In the genomic region with DNA sequence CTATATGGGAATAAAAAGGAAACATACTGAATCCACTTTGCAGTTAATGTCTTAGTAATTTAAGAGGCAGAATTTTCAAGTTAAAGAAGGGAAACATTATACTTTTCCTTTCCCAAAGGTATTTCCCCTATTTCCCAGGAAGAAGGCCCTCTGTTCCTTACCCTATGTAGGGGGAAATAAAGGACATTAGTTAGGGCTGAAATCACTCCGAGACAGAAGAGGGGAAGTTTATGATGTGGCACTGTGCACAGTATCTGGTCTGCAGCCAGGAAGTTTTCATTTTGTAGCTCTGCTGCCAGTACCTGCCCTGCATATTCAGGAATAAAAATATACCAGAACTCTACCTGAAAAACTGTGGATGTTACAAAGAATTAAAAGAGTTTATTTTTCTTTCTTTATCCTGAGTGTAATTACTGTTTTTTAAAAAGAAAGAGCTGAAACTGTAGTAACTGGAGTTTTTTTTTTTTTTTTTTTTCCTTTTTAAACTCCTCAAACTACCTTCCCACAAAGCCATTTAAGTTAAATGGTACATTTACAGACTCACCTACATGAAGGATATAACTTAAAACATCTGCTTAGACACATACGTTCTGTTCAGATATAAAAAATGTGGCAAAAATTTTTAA, we compare ENCODE assay signal across 8 cellular contexts. TPM values are rescaled to one million over a fixed set of nuclear protein-coding genes. Genes with fewer than 3 reads are reported as not detected.
DNase-seq lines count a peak whose midpoint lies in the region; ATAC-seq and TF ChIP-seq lines count a peak whose summit lies in the region.

No MANE protein-coding gene starts in this region.

- WGBS in IMR-90 (ENCODE audit: extremely low coverage in 2 of 2, insufficient read length in 1 of 2), 2 experiments = no CpG with 5 or more reads among the region's 2 CpGs

- no peak overlapping the region for H3K9ac ChIP-seq in IMR-90 (ENCODE audit: low read depth, low read length)

- in situ Hi-C loops in IMR-90 (cut with MboI; ENCODE audit: low sequenced_read_pairs) = no loop called here

- H3K9me1 ChIP-seq in IMR-90 (ENCODE audit: insufficient read depth, low read length) = no peaks in the 10 kb centered on the region

- H2BK20ac ChIP-seq in IMR-90 (ENCODE audit: low read depth, low read length) = no peak overlapping the region

- H4K5ac ChIP-seq in IMR-90 (ENCODE audit: low read depth, low read length) = no peak overlapping the region

- no peak overlapping the region for H3K18ac ChIP-seq in IMR-90 (ENCODE audit: low read depth, low read length)

- H4K8ac ChIP-seq in IMR-90 (ENCODE audit: low read depth in 2 of 2, low read length in 2 of 2) = no peak overlapping the region

- TF ChIP-seq CTCF in IMR-90 (conservative IDR thresholded peaks at IDR 0.05; ENCODE audit: low read depth, low read length) = no peak
- TF ChIP-seq CTCF in RWPE1 (conservative IDR thresholded peaks at IDR 0.05; ENCODE audit: low read depth) = no peak

- H3K27me3 ChIP-seq in IMR-90 (ENCODE audit: control insufficient read depth, insufficient read depth, low read length) = no peaks in the 10 kb centered on the region

- peaks cover 17 to 45% of the 10 kb centered on the region in 2 donors for H3K36me3 Mint-ChIP-seq in stimulated activated naive B cell treated with anti-CD40 and anti-IgM and Interleukin-4, amounts not matched to agents 10 μg/mL and 1 μg/mL and 100 μg/mL, for 72 hours

- H3K14ac ChIP-seq in IMR-90 (replicated peaks; ENCODE audit: low read depth, low read length) = no peak overlapping the region

- H3K4me3 Mint-ChIP-seq in stimulated activated naive B cell treated with anti-CD40 and anti-IgM and Interleukin-4, amounts not matched to agents 10 μg/mL and 1 μg/mL and 100 μg/mL, for 72 hours = peak overlapping the region; percentile 46 to 71

- H4K20me1 ChIP-seq in IMR-90 (ENCODE audit: insufficient read depth, low read length) = no peaks in the 10 kb centered on the region

- dilution Hi-C loops in IMR-90 (cut with HindIII; ENCODE audit: low sequenced_read_pairs, unreplicated experiment) = no loop called here

- H3K79me1 ChIP-seq in IMR-90 (ENCODE audit: low read depth in 1 of 2, low read length in 2 of 2) = 0 out of 4 replicates have a peak, but pooled peaks cover 0 to 4% of the 10 kb centered on the region in 2 experiments

- H3K23ac ChIP-seq in IMR-90 (ENCODE audit: low read depth, low read length) = peak overlapping the region; percentile 65; the same call in 1 of the 2 replicates

- no peak for TF ChIP-seq POLR2A in IMR-90 (IDR thresholded peaks at IDR 0.05; ENCODE audit: low read depth, low read length)

- H3K27ac Mint-ChIP-seq in stimulated activated naive B cell treated with anti-CD40 and anti-IgM and Interleukin-4, amounts not matched to agents 10 μg/mL and 1 μg/mL and 100 μg/mL, for 72 hours = peak overlapping the region; percentile 16

- H4K91ac ChIP-seq in IMR-90 (ENCODE audit: insufficient read depth, low read depth, low read length) = no peak overlapping the region

- no peak for TF ChIP-seq RAD21 in IMR-90 (IDR thresholded peaks at IDR 0.05; ENCODE audit: low read length)

- no peak overlapping the region for H2BK15ac ChIP-seq in IMR-90 (ENCODE audit: low read depth, low read length)

- H3K4ac ChIP-seq in IMR-90 (ENCODE audit: low read depth, low read length) = no peak overlapping the region

- no peaks in the 10 kb centered on the region for H3K9me3 ChIP-seq in IMR-90 (ENCODE audit: control insufficient read depth, insufficient read depth, low read length)

- no peak overlapping the region for H2AK5ac ChIP-seq in IMR-90 (ENCODE audit: low read depth, low read length)

- ATAC-seq in GM21381 (IDR thresholded peaks at IDR 0.05; ENCODE audit: unreplicated experiment) = peak; percentile 29
- no peak for ATAC-seq in IMR-90 (ENCODE audit: low read depth)
- peak; percentile 69 to 75 for ATAC-seq in stimulated activated naive B cell treated with anti-CD40 and anti-IgM and Interleukin-4, amounts not matched to agents 10 μg/mL and 1 μg/mL and 100 μg/mL, for 72 hours (replicated peaks)
- no peak for ATAC-seq in HG03280 (IDR thresholded peaks at IDR 0.05; ENCODE audit: unreplicated experiment)

- no peak overlapping the region for H3K4me3 ChIP-seq in IMR-90 (ENCODE audit: insufficient read depth, low read depth, low read length)

- CTCF ChIA-PET in IMR-90 (lab: Yijun Ruan, JAX) (no interaction called here), RWPE1 (lab: Yijun Ruan, JAX) (interaction anchor here (0.5 to 0.7 kb wide), 3 partner anchors 8 to 1404 kb away, joined by 3 to 5 read pairs (median 4); no protein-coding TSS in a partner anchor)

- no TSS peak for BruUV-seq in IMR-90 (replicated peaks; lab: Mats Ljungman, UMichigan)

- H3K4me1 Mint-ChIP-seq in stimulated activated naive B cell treated with anti-CD40 and anti-IgM and Interleukin-4, amounts not matched to agents 10 μg/mL and 1 μg/mL and 100 μg/mL, for 72 hours = peaks cover 16 to 39% of the 10 kb centered on the region in 2 donors

- H2AFZ ChIP-seq in IMR-90 (replicated peaks; ENCODE audit: low read length, poor library complexity) = no peak overlapping the region

- no peak overlapping the region for H2BK5ac ChIP-seq in IMR-90 (ENCODE audit: low read depth, low read length, poor library complexity, severe bottlenecking)

- H2AK9ac ChIP-seq in IMR-90 (replicated peaks; ENCODE audit: low read depth, low read length, poor library complexity) = no peak overlapping the region

- H3K4me2 ChIP-seq in IMR-90 (ENCODE audit: low read depth, low read length) = peak overlapping the region; percentile 45; the same call in 1 of the 2 replicates

- peaks cover 0 to 4% of the 10 kb centered on the region in 2 donors for H3K9me3 Mint-ChIP-seq in stimulated activated naive B cell treated with anti-CD40 and anti-IgM and Interleukin-4, amounts not matched to agents 10 μg/mL and 1 μg/mL and 100 μg/mL, for 72 hours

- POLR2A ChIA-PET in IMR-90 (lab: Charles Lee; ENCODE audit: unreplicated experiment) = no interaction called here
- POLR2A ChIA-PET in RWPE1 (lab: Yijun Ruan, JAX; ENCODE audit: low non-redundant PET) = interaction anchor here (0.6 kb wide), 2 partner anchors 34 to 1050 kb away, joined by 4 to 6 read pairs; no protein-coding TSS in a partner anchor

- no peaks in the 10 kb centered on the region for H3K4me1 ChIP-seq in IMR-90 (ENCODE audit: control insufficient read depth, insufficient read depth, low read length)

- no peak overlapping the region for H3K56ac ChIP-seq in IMR-90 (ENCODE audit: extremely low read depth, insufficient read depth, low read length)

- no peak overlapping the region for H3K27ac ChIP-seq in IMR-90 (ENCODE audit: insufficient read depth, low read length)
- H3K27ac ChIP-seq in caudate nucleus (ENCODE audit: low read depth, low read length) = peak overlapping the region; percentile 14
- H3K27ac ChIP-seq in RWPE1 = no peak overlapping the region

- intact Hi-C loops in IMR-90 (cut with micrococcal nuclease) = no loop called here

- no peaks in the 10 kb centered on the region for H3K27me3 Mint-ChIP-seq in stimulated activated naive B cell treated with anti-CD40 and anti-IgM and Interleukin-4, amounts not matched to agents 10 μg/mL and 1 μg/mL and 100 μg/mL, for 72 hours

- no peaks in the 10 kb centered on the region for H3K36me3 ChIP-seq in IMR-90 (ENCODE audit: control insufficient read depth, insufficient read depth, low read length)

- H2BK120ac ChIP-seq in IMR-90 (ENCODE audit: low read depth, low read length) = no peak overlapping the region

- DNase-seq in IMR-90 = no peak
- no peak for DNase-seq in caudate nucleus (lab: John Stamatoyannopoulos, UW)
- DNase-seq in stimulated activated naive B cell treated with anti-CD40 and anti-IgM and Interleukin-4, amounts not matched to agents 10 μg/mL and 1 μg/mL and 100 μg/mL, for 72 hours = no peak
- no peak for DNase-seq in NCI-H1694 (lab: John Stamatoyannopoulos, UW)
- DNase-seq in RWPE1 (ENCODE audit: low spot score) = no peak
- DNase-seq in NCI-H1092 (lab: John Stamatoyannopoulos, UW) = no peak

TF ChIP-seq in IMR-90, 13 proteins besides CTCF, POLR2A, EP300 and RAD21:
- TF ChIP-seq MAFK (IDR thresholded peaks at IDR 0.05; ENCODE audit: low read depth, low read length) (no peak), SMC3 (IDR thresholded peaks at IDR 0.05; ENCODE audit: low read depth, low read length) (no peak), CEBPB (IDR thresholded peaks at IDR 0.05; ENCODE audit: low read depth, low read length) (no peak), MAZ (IDR thresholded peaks at IDR 0.05; ENCODE audit: borderline replicate concordance, low read depth, low read length) (no peak), FOS (IDR thresholded peaks at IDR 0.05; ENCODE audit: low read depth, low read length) (no peak), RFX5 (IDR thresholded peaks at IDR 0.05; ENCODE audit: low read depth, low read length) (no peak), RCOR1 (IDR thresholded peaks at IDR 0.05; ENCODE audit: insufficient replicate concordance, low read length) (no peak), CHD1 (IDR thresholded peaks at IDR 0.05; ENCODE audit: low read depth, low read length) (no peak), BHLHE40 (IDR thresholded peaks at IDR 0.05; ENCODE audit: low read depth, low read length) (no peak), NFE2L2 (IDR thresholded peaks at IDR 0.05; ENCODE audit: low read depth, low read length) (no peak), MXI1 (IDR thresholded peaks at IDR 0.05; ENCODE audit: borderline replicate concordance, low read depth, low read length) (no peak)
- TF ChIP-seq, protein P1, sequence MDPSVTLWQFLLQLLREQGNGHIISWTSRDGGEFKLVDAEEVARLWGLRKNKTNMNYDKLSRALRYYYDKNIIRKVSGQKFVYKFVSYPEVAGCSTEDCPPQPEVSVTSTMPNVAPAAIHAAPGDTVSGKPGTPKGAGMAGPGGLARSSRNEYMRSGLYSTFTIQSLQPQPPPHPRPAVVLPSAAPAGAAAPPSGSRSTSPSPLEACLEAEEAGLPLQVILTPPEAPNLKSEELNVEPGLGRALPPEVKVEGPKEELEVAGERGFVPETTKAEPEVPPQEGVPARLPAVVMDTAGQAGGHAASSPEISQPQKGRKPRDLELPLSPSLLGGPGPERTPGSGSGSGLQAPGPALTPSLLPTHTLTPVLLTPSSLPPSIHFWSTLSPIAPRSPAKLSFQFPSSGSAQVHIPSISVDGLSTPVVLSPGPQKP (IDR thresholded peaks at IDR 0.05; ENCODE audit: borderline replicate concordance, low read depth, low read length) = no peak
- TF ChIP-seq, protein P2, sequence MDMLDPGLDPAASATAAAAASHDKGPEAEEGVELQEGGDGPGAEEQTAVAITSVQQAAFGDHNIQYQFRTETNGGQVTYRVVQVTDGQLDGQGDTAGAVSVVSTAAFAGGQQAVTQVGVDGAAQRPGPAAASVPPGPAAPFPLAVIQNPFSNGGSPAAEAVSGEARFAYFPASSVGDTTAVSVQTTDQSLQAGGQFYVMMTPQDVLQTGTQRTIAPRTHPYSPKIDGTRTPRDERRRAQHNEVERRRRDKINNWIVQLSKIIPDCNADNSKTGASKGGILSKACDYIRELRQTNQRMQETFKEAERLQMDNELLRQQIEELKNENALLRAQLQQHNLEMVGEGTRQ (IDR thresholded peaks at IDR 0.05; ENCODE audit: low read depth, low read length) = no peak

RNA-seq across cellular contexts. Expression of gene MEF2C, which starts 7.3 kb away (rescaled TPM):
- 6.8 and 9.4 TPM in 2 replicates for total RNA-seq in IMR-90 (2012; rRNA removed)
- polyA plus RNA-seq in IMR-90 (2012; rRNA removed) = 1.4 and 1.5 TPM in 2 replicates
- polyA plus RNA-seq in IMR-90 (2012; cell fraction: cytosol; rRNA removed) = 0.88 and 0.95 TPM in 2 replicates
- polyA plus RNA-seq in IMR-90 (2012; cell fraction: nucleus; rRNA removed; ENCODE audit: low replicate concordance) = 0.86 and 1.2 TPM in 2 replicates

Comparison
In these comparisons a context has a peak if more than half of its experiments do, and no peak if none do; other contexts are left out.
1. ATAC-seq: peak in GM21381 (single experiment) and stimulated activated naive B cell treated with anti-CD40 and anti-IgM and Interleukin-4, amounts not matched to agents 10 μg/mL and 1 μg/mL and 100 μg/mL, for 72 hours (2 of 2); none in IMR-90 (single experiment) and HG03280 (single experiment).